ENCODE assay signal across 2 cellular contexts in genomic region chr15:69626095-69627066, GRCh38.
A peak's percentile ranks its signal among the peaks of the same experiment; 100 is the strongest.
TF ChIP-seq lines count a peak whose summit lies in the region.

No MANE protein-coding gene starts in this region.

TF ChIP-seq in SK-N-SH, 30 proteins besides CTCF, POLR2A, EP300 and RAD21 (continued from another document):
- TF ChIP-seq IRF3 (IDR thresholded peaks at IDR 0.05; ENCODE audit: low read depth, low read length), result no peak
- peak; percentile 37; the same call in 1 of the 2 replicates for TF ChIP-seq RCOR1 (IDR thresholded peaks at IDR 0.05; ENCODE audit: low read length)
- TF ChIP-seq MEF2A (IDR thresholded peaks at IDR 0.05; ENCODE audit: borderline replicate concordance, low read depth), result no peak
- TF ChIP-seq MXI1 (IDR thresholded peaks at IDR 0.05; ENCODE audit: low read depth, low read length), result no peak

TF ChIP-seq in SK-N-SH treated with all-trans-retinoic acid at 6 μM for 48 hours, 23 proteins besides CTCF, POLR2A, EP300 and RAD21:
- TF ChIP-seq TSHZ2 (CRISPR knock-in tag; IDR thresholded peaks at IDR 0.05) (no peak), ZFP3 (CRISPR knock-in tag; IDR thresholded peaks at IDR 0.05) (no peak), CSDC2 (CRISPR knock-in tag; IDR thresholded peaks at IDR 0.05) (no peak), OSR1 (CRISPR knock-in tag; IDR thresholded peaks at IDR 0.05) (no peak), CSRNP3 (CRISPR knock-in tag; IDR thresholded peaks at IDR 0.05) (no peak), ZFP30 (CRISPR knock-in tag; IDR thresholded peaks at IDR 0.05) (no peak), ESRRG (CRISPR knock-in tag; IDR thresholded peaks at IDR 0.05) (no peak), ZNF8 (CRISPR knock-in tag; IDR thresholded peaks at IDR 0.05) (no peak), ZNF70 (CRISPR knock-in tag; IDR thresholded peaks at IDR 0.05) (no peak), ISL1 (CRISPR knock-in tag; IDR thresholded peaks at IDR 0.05) (no peak), PPARA (CRISPR knock-in tag; IDR thresholded peaks at IDR 0.05; ENCODE audit: borderline replicate concordance) (no peak), ARNTL (CRISPR knock-in tag; IDR thresholded peaks at IDR 0.05; ENCODE audit: borderline replicate concordance, low read depth) (no peak)
